ENCODE assay signal across 2 cellular contexts in genomic region chr2:240701736-240702639, GRCh38.
A peak's percentile ranks its signal among the peaks of the same experiment; 100 is the strongest.
TF ChIP-seq lines count a peak whose summit lies in the region.

No MANE protein-coding gene starts in this region.

TF ChIP-seq in WTC11, 78 proteins besides CTCF, POLR2A, EP300 and RAD21:
- no peak for TF ChIP-seq ZNF121 (CRISPR knock-in tag; IDR thresholded peaks at IDR 0.05)
- no peak for TF ChIP-seq IRF1 (CRISPR knock-in tag; IDR thresholded peaks at IDR 0.05)
- no peak for TF ChIP-seq FOXP1 (CRISPR knock-in tag; IDR thresholded peaks at IDR 0.05; ENCODE audit: borderline replicate concordance)
- no peak for TF ChIP-seq ZNF263 (CRISPR knock-in tag; IDR thresholded peaks at IDR 0.05; ENCODE audit: low read depth)
- no peak for TF ChIP-seq TEAD4 (CRISPR knock-in tag; IDR thresholded peaks at IDR 0.05)
- no peak for TF ChIP-seq MYBL2 (CRISPR knock-in tag; IDR thresholded peaks at IDR 0.05)

TF ChIP-seq in HepG2, 621 proteins besides CTCF, POLR2A, EP300 and RAD21:
- TF ChIP-seq ZNF460 (CRISPR knock-in tag; IDR thresholded peaks at IDR 0.05; ENCODE audit: borderline replicate concordance) = no peak
- no peak for TF ChIP-seq CCDC6 (CRISPR knock-in tag; IDR thresholded peaks at IDR 0.05)
- TF ChIP-seq CHD4 (IDR thresholded peaks at IDR 0.05; ENCODE audit: borderline replicate concordance, low read length) = no peak
- peak; percentile 12; the same call in 1 of the 2 replicates for TF ChIP-seq STAG1 (CRISPR knock-in tag; IDR thresholded peaks at IDR 0.05)
- TF ChIP-seq TOE1 (CRISPR knock-in tag; IDR thresholded peaks at IDR 0.05) = no peak
- TF ChIP-seq ZNF788 (CRISPR knock-in tag; IDR thresholded peaks at IDR 0.05; ENCODE audit: borderline replicate concordance) = no peak
- TF ChIP-seq CREB1 (IDR thresholded peaks at IDR 0.05) = peak; percentile 78
- TF ChIP-seq CREB1 (CRISPR knock-in tag; IDR thresholded peaks at IDR 0.05) = no peak
- no peak for TF ChIP-seq TFE3 (CRISPR knock-in tag; IDR thresholded peaks at IDR 0.05)
- peak; percentile 33 for TF ChIP-seq RBM39 (IDR thresholded peaks at IDR 0.05; ENCODE audit: low read depth, low read length, poor library complexity, severe bottlenecking)
- no peak for TF ChIP-seq IRF2 (CRISPR knock-in tag; IDR thresholded peaks at IDR 0.05)
- TF ChIP-seq KDM3A (CRISPR knock-in tag; IDR thresholded peaks at IDR 0.05; ENCODE audit: low read depth) = no peak
- TF ChIP-seq, protein P1, sequence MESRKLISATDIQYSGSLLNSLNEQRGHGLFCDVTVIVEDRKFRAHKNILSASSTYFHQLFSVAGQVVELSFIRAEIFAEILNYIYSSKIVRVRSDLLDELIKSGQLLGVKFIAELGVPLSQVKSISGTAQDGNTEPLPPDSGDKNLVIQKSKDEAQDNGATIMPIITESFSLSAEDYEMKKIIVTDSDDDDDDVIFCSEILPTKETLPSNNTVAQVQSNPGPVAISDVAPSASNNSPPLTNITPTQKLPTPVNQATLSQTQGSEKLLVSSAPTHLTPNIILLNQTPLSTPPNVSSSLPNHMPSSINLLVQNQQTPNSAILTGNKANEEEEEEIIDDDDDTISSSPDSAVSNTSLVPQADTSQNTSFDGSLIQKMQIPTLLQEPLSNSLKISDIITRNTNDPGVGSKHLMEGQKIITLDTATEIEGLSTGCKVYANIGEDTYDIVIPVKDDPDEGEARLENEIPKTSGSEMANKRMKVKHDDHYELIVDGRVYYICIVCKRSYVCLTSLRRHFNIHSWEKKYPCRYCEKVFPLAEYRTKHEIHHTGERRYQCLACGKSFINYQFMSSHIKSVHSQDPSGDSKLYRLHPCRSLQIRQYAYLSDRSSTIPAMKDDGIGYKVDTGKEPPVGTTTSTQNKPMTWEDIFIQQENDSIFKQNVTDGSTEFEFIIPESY (CRISPR knock-in tag; IDR thresholded peaks at IDR 0.05) = no peak
- no peak for TF ChIP-seq AGO2 (optimal IDR thresholded peaks at IDR 0.05; ENCODE audit: low read depth, low read length)
